Comparison of ENCODE assay signal across 2 cellular contexts in the genomic region with DNA sequence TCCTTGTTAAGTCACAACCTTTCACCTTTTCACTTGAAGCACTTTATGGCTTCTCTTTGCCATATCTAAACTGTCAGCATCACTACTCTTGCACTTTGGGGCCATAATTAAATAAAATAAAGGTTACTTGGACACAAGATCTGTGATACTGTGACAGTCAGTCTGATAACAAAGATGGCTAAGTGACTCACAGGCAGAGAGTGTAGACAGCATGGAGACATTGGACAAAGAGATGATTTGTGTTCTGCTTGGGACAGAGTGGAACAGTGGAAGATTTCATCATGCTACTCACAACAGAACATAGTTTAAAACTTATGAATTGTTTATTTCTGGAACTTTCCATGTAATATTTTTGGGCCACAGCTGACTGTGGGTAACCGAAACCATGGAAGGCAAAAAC.
A peak's percentile ranks its signal among the peaks of the same experiment; 100 is the strongest.
TF ChIP-seq lines count a peak whose summit lies in the region.

No MANE protein-coding gene starts in this region.

TF ChIP-seq in IMR-90, 13 proteins besides CTCF, POLR2A, EP300 and RAD21:
- no peak for TF ChIP-seq MXI1 (IDR thresholded peaks at IDR 0.05; ENCODE audit: borderline replicate concordance, low read depth, low read length)
- TF ChIP-seq CEBPB (IDR thresholded peaks at IDR 0.05; ENCODE audit: low read depth, low read length), result peak; percentile 25; the same call in 1 of the 2 replicates

TF ChIP-seq in WTC11, 78 proteins besides CTCF, POLR2A, EP300 and RAD21:
- no peak for TF ChIP-seq ZNF219 (CRISPR knock-in tag; IDR thresholded peaks at IDR 0.05; ENCODE audit: borderline replicate concordance)
- TF ChIP-seq, protein P1, sequence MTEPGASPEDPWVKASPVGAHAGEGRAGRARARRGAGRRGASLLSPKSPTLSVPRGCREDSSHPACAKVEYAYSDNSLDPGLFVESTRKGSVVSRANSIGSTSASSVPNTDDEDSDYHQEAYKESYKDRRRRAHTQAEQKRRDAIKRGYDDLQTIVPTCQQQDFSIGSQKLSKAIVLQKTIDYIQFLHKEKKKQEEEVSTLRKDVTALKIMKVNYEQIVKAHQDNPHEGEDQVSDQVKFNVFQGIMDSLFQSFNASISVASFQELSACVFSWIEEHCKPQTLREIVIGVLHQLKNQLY (CRISPR knock-in tag; IDR thresholded peaks at IDR 0.05), result no peak
- no peak for TF ChIP-seq CBFB (CRISPR knock-in tag; IDR thresholded peaks at IDR 0.05; ENCODE audit: low read depth)
- TF ChIP-seq, protein P2, sequence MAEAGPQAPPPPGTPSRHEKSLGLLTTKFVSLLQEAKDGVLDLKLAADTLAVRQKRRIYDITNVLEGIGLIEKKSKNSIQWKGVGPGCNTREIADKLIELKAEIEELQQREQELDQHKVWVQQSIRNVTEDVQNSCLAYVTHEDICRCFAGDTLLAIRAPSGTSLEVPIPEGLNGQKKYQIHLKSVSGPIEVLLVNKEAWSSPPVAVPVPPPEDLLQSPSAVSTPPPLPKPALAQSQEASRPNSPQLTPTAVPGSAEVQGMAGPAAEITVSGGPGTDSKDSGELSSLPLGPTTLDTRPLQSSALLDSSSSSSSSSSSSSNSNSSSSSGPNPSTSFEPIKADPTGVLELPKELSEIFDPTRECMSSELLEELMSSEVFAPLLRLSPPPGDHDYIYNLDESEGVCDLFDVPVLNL (CRISPR knock-in tag; IDR thresholded peaks at IDR 0.05; ENCODE audit: borderline replicate concordance, low read depth), result no peak
